10 cellular contexts compared by ENCODE assay signal in genomic region chr22:35397095-35397904, GRCh38. TPM values are rescaled to one million over a fixed set of nuclear protein-coding genes. Genes with fewer than 3 reads are reported as not detected.
DNase-seq lines count a peak whose midpoint lies in the region; ATAC-seq and TF ChIP-seq lines count a peak whose summit lies in the region.
"Had no signal": no experiment of that assay in that cellular context is flagged by ENCODE, and none has a peak within 500 bp of the region (broad histone marks: within the 10 kb centered on the region; RNA-seq: fewer than 3 reads in every experiment).

No MANE protein-coding gene starts in this region.

- DNase-seq in H7 (peak; percentile 17), SJCRH30 (peak; percentile 52 to 69), hepatocyte (ENCODE audit: low spot score) (peak; percentile 41), KBM-7 (no peak), NCI-H82 treated with DMSO at 0.1 percent for 48 hours (lab: John Stamatoyannopoulos, UW; ENCODE audit: unreplicated experiment) (no peak)
- DNase-seq: cortex of kidney, GF-D8, NCI-H524 had no signal

- H2AFZ ChIP-seq in hepatocyte, result no peak overlapping the region

- in situ Hi-C loops in KBM-7 (cut with MboI; ENCODE audit: low pct_unique_long_range_greater_than_20kb, low sequenced_read_pairs), result no loop called here

- H3K9me3 ChIP-seq in SJCRH30 (replicated peaks), result no peaks in the 10 kb centered on the region
- no peaks in the 10 kb centered on the region for H3K9me3 ChIP-seq in hepatocyte (ENCODE audit: low read depth)
- H3K9me3 ChIP-seq in skeletal muscle tissue (ENCODE audit: control insufficient read depth in 3 of 3, low read length in 3 of 3), result no peaks in the 10 kb centered on the region

- ATAC-seq in activated CD4-positive, CD25-positive, alpha-beta regulatory T cell treated with anti-CD3 and anti-CD28 coated beads, Interleukin-2, amount 50 U/mL, for 24 hours, result no peak

- H3K27ac ChIP-seq in SJCRH30 (no peak overlapping the region; the same call in 1 of the 2 replicates), hepatocyte (peak overlapping the region; percentile 76), skeletal muscle tissue (ENCODE audit: low read depth, low read length) (peak overlapping the region; percentile 44)

- H3K79me2 ChIP-seq in hepatocyte, result peaks cover 12% of the 10 kb centered on the region

- WGBS in hepatocyte (ENCODE audit: low lambda C conversion rate, missing lambda C conversion rate), result 62% methylated on average over 13 of the region's 13 CpGs

- no peak for TF ChIP-seq CTCF in hepatocyte (IDR thresholded peaks at IDR 0.05; ENCODE audit: poor library complexity)

- peak overlapping the region; percentile 65 for H3K4me2 ChIP-seq in hepatocyte

- no peak overlapping the region for H3K9ac ChIP-seq in skeletal muscle tissue (ENCODE audit: low read depth in 1 of 3, low read length in 3 of 3)

- H3K9me2 ChIP-seq in hepatocyte (replicated peaks; ENCODE audit: insufficient read depth), result no peaks in the 10 kb centered on the region

- H3K4me3 ChIP-seq in H7 (ENCODE audit: insufficient read depth, low read depth, low read length) (no peak overlapping the region), SJCRH30 (no peak overlapping the region; the same call in 1 of the 2 replicates), hepatocyte (no peak overlapping the region), skeletal muscle tissue (ENCODE audit: low read length in 3 of 3) (no peak overlapping the region)

- H3K4me1 ChIP-seq in SJCRH30, result peaks cover 15% of the 10 kb centered on the region; the same call in 1 of the 2 replicates
- H3K4me1 ChIP-seq in hepatocyte (ENCODE audit: insufficient read depth), result peaks cover 8% of the 10 kb centered on the region
- peaks cover 5 to 10% (median 9%) of the 10 kb centered on the region in 3 donors for H3K4me1 ChIP-seq in skeletal muscle tissue (ENCODE audit: control insufficient read depth in 3 of 3, insufficient read depth in 3 of 3, low read length in 3 of 3)

- H3K27me3 ChIP-seq in H7 (ENCODE audit: control insufficient read depth, insufficient read depth, low read length) (no peaks in the 10 kb centered on the region), SJCRH30 (no peaks in the 10 kb centered on the region), hepatocyte (no peaks in the 10 kb centered on the region), skeletal muscle tissue (ENCODE audit: control insufficient read depth in 3 of 3, insufficient read depth in 3 of 3, low read length in 3 of 3) (no peaks in the 10 kb centered on the region)

- peaks cover 12% of the 10 kb centered on the region for H3K36me3 ChIP-seq in H7 (replicated peaks; ENCODE audit: control insufficient read depth, insufficient read depth, low read length)
- no peaks in the 10 kb centered on the region for H3K36me3 ChIP-seq in SJCRH30
- no peaks in the 10 kb centered on the region for H3K36me3 ChIP-seq in hepatocyte (replicated peaks; ENCODE audit: insufficient read depth, low read depth)
- H3K36me3 ChIP-seq in skeletal muscle tissue (ENCODE audit: control insufficient read depth in 3 of 3, insufficient read depth in 3 of 3, low read length in 3 of 3), result peaks cover 8 to 15% (median 13%) of the 10 kb centered on the region in 3 donors

- no peaks in the 10 kb centered on the region for H4K20me1 ChIP-seq in hepatocyte (ENCODE audit: insufficient read depth, poor library complexity, severe bottlenecking)

RNA-seq across cellular contexts. Expression of gene MCM5, which starts 2.6 kb away (rescaled TPM):
- 266 and 322 TPM in 2 replicates for total RNA-seq in H7 (2014; rRNA removed; shearing (Covaris generic))
- 106 and 109 TPM in 2 replicates for total RNA-seq in SJCRH30 (2014; rRNA removed; shearing (Covaris generic))
- total RNA-seq in hepatocyte, result 16.0 and 36.1 TPM in 2 replicates
- polyA plus RNA-seq in hepatocyte, result 21.7 and 24.4 TPM in 2 replicates
- 25.1 TPM for total RNA-seq in skeletal muscle tissue

RNA-seq across cellular contexts. Expression of gene HMOX1, which starts 16.4 kb away (rescaled TPM):
- total RNA-seq in H7 (2014; rRNA removed; shearing (Covaris generic)), result 8.3 and 20.6 TPM in 2 replicates
- 4.6 and 5.1 TPM in 2 replicates for total RNA-seq in SJCRH30 (2014; rRNA removed; shearing (Covaris generic))
- total RNA-seq in hepatocyte (34.8 and 43.8 TPM in 2 replicates), skeletal muscle tissue (14.6 TPM)
- polyA plus RNA-seq in hepatocyte, result 51.0 and 58.6 TPM in 2 replicates

Comparison
In these comparisons a context has a peak if more than half of its experiments do, and no peak if none do; other contexts are left out.
1. DNase-seq: peak in H7 (single experiment), SJCRH30 (2 of 2) and hepatocyte (single experiment); none in KBM-7 (single experiment) and NCI-H82 treated with DMSO at 0.1 percent for 48 hours (single experiment).